ENCODE assay signal across 19 cellular contexts in genomic region chr6:7897461-7898192, GRCh38. TPM values are rescaled to one million over a fixed set of nuclear protein-coding genes. Genes with fewer than 3 reads are reported as not detected.
DNase-seq lines count a peak whose midpoint lies in the region; ATAC-seq and TF ChIP-seq lines count a peak whose summit lies in the region.
"Had no signal": no experiment of that assay in that cellular context is flagged by ENCODE, and none has a peak within 500 bp of the region (broad histone marks: within the 10 kb centered on the region; RNA-seq: fewer than 3 reads in every experiment).

No MANE protein-coding gene starts in this region.

- H3K27me3 ChIP-seq in gastroesophageal sphincter, result no peaks in the 10 kb centered on the region
- H3K27me3 ChIP-seq: hepatocyte had no signal

- no peaks in the 10 kb centered on the region for H3K4me1 ChIP-seq in gastroesophageal sphincter

- ATAC-seq in GM19351 (IDR thresholded peaks at IDR 0.05; ENCODE audit: unreplicated experiment), result peak; percentile 70
- ATAC-seq in HG02610 (IDR thresholded peaks at IDR 0.05; ENCODE audit: unreplicated experiment), result peak; percentile 52
- ATAC-seq in HG03520 (IDR thresholded peaks at IDR 0.05; ENCODE audit: unreplicated experiment), result peak; percentile 44
- ATAC-seq in gastroesophageal sphincter, result no peak
- ATAC-seq in SK-N-SH treated with all-trans-retinoic acid at 6 μM for 48 hours, result no peak
- ATAC-seq: HCT116 had no signal

- no peak for TF ChIP-seq POLR2A in gastroesophageal sphincter (IDR thresholded peaks at IDR 0.05)

- no peak overlapping the region for H3K27ac ChIP-seq in gastroesophageal sphincter
- H3K27ac ChIP-seq: hepatocyte, parathyroid adenoma had no signal

- peaks cover 0 to 100% of the 10 kb centered on the region in 2 donors for H3K36me3 ChIP-seq in gastroesophageal sphincter

- H3K4me3 ChIP-seq in GM12864 (ENCODE audit: low read depth, low read length) (no peak overlapping the region), gastroesophageal sphincter (no peak overlapping the region)
- H3K4me3 ChIP-seq: hepatocyte had no signal

- DNase-seq in GM12864 (ENCODE audit: low read depth) (peak; percentile 44), SKM-1 treated with dmso at 0.1 percent for 144 hours (lab: John Stamatoyannopoulos, UW; ENCODE audit: unreplicated experiment) (no peak)
- DNase-seq in stimulated activated CD4-positive, alpha-beta T cell treated with anti-CD3 and anti-CD28 coated beads, Interleukin-15, amount 100 ng/mL, for 24 hours, result no peak
- DNase-seq: activated CD4-positive, alpha-beta T cell treated with anti-CD3 and anti-CD28 coated beads, Interleukin-2, amount 10 ng/mL, durations not matched to agents 7 days and 5 days; activated T-cell treated with anti-CD3 and anti-CD28 coated beads, Interleukin-2, amount 50 U/mL, for 48 hours; amygdala; CD4-positive, alpha-beta T cell; erythroblast; NCI-H2029; NCI-H774; T-helper 9 cell had no signal

- no peak for TF ChIP-seq CTCF in GM12864 (IDR thresholded peaks at IDR 0.05; ENCODE audit: low read depth, low read length, missing control alignments)
- no peak for TF ChIP-seq CTCF in gastroesophageal sphincter (IDR thresholded peaks at IDR 0.05)

- H3K9me3 ChIP-seq in gastroesophageal sphincter, result no peaks in the 10 kb centered on the region

- WGBS in gastroesophageal sphincter (ENCODE audit: low coverage in 1 of 2), 2 donors, result 72 to 83% methylated on average over 4 to 6 of the region's 9 CpGs

- TF ChIP-seq EP300 in gastroesophageal sphincter (IDR thresholded peaks at IDR 0.05), result no peak

TF ChIP-seq in SK-N-SH treated with all-trans-retinoic acid at 6 μM for 48 hours, 23 proteins besides CTCF, POLR2A, EP300 and RAD21:
- TF ChIP-seq ZFP3 (CRISPR knock-in tag; IDR thresholded peaks at IDR 0.05), result no peak

RNA-seq across cellular contexts. Expression of gene TXNDC5, which starts 13.0 kb away (rescaled TPM):
- 100 to 1,000 TPM in 2 of 4 donors, 10 to 100 TPM in 2; 56.5 to 136 (median 100) TPM for total RNA-seq in gastroesophageal sphincter

Comparison
In these comparisons a context has a peak if more than half of its experiments do, and no peak if none do; other contexts are left out.
1. ATAC-seq: peak in GM19351 (single experiment), HG02610 (single experiment) and HG03520 (single experiment); none in gastroesophageal sphincter (single experiment) and SK-N-SH treated with all-trans-retinoic acid at 6 μM for 48 hours (single experiment).